In genomic region chr4:1899149-1900086, GRCh38 we compare ENCODE assay signal across 8 cellular contexts. TPM values are rescaled to one million over a fixed set of nuclear protein-coding genes. Genes with fewer than 3 reads are reported as not detected.
DNase-seq lines count a peak whose midpoint lies in the region; ATAC-seq and TF ChIP-seq lines count a peak whose summit lies in the region.

No MANE protein-coding gene starts in this region.

- peak overlapping the region; percentile 59 for H3K27ac ChIP-seq in SU-DHL-6 (ENCODE audit: low read depth, low read length)
- H3K27ac ChIP-seq in cardiac muscle cell = peak overlapping the region; percentile 61
- H3K27ac ChIP-seq in aorta (ENCODE audit: low read depth in 1 of 2, low read length in 2 of 2) = no peak overlapping the region

- WGBS in aorta, 2 donors = 25 to 26% methylated on average over 15 of the region's 15 CpGs

- H2AFZ ChIP-seq in SU-DHL-6 (ENCODE audit: low read depth, low read length, severe bottlenecking) = no peak overlapping the region

- DNase-seq in Daoy (ENCODE audit: low read depth) = peak; percentile 73
- DNase-seq in HAP-1 (ENCODE audit: low spot score in 2 of 2) = peak; percentile 67 to 84
- peak; percentile 89 for DNase-seq in NAMALWA (ENCODE audit: low spot score)
- peak; percentile 66 for DNase-seq in activated naive CD8-positive, alpha-beta T cell treated with anti-CD3 and anti-CD28 coated beads for 36 hours
- DNase-seq in cardiac muscle cell (ENCODE audit: low read depth in 1 of 2, low spot score in 1 of 2) = peak; percentile 84 to 87
- DNase-seq in pulmonary artery endothelial cell (ENCODE audit: low read depth, low spot score) = peak; percentile 24
- DNase-seq in aorta = peak; percentile 75 to 87

- H3K4me1 Mint-ChIP-seq in activated naive CD8-positive, alpha-beta T cell treated with anti-CD3 and anti-CD28 coated beads for 36 hours = peaks cover 16% of the 10 kb centered on the region

- peaks cover 45% of the 10 kb centered on the region for H4K20me1 ChIP-seq in SU-DHL-6 (ENCODE audit: low read depth, low read length)

- no peaks in the 10 kb centered on the region for H3K27me3 Mint-ChIP-seq in activated naive CD8-positive, alpha-beta T cell treated with anti-CD3 and anti-CD28 coated beads for 36 hours

- no peak overlapping the region for H3K4me3 ChIP-seq in HAP-1
- no peak overlapping the region for H3K4me3 ChIP-seq in SU-DHL-6 (ENCODE audit: insufficient read depth, low read length, poor library complexity, severe bottlenecking)
- H3K4me3 ChIP-seq in cardiac muscle cell = no peak overlapping the region
- H3K4me3 ChIP-seq in aorta (ENCODE audit: low read length in 2 of 2) = no peak overlapping the region

- peak overlapping the region; percentile 25 for H3K4me2 ChIP-seq in SU-DHL-6 (ENCODE audit: low read depth, low read length, poor library complexity, severe bottlenecking)

- in situ Hi-C loops in HAP-1 (cut with MboI; ENCODE audit: low sequenced_read_pairs) = loop anchor here (10.0 kb wide), 1 partner anchor 155 kb away; no protein-coding TSS in a partner anchor

- intact Hi-C loops in aorta (cut with DNase I) = loop anchor here (5.0 kb wide), 2 partner anchors 42 to 152 kb away; partner anchors contain the start of gene LETM1 (in 2 of the 2)

- H3K4me1 ChIP-seq in HAP-1 = no peaks in the 10 kb centered on the region; the same call in 1 of the 2 replicates
- peaks cover 24% of the 10 kb centered on the region for H3K4me1 ChIP-seq in cardiac muscle cell (ENCODE audit: low read depth)
- no peaks in the 10 kb centered on the region for H3K4me1 ChIP-seq in aorta (ENCODE audit: control insufficient read depth in 1 of 2, insufficient read depth in 2 of 2, low read length in 2 of 2)

- TF ChIP-seq CTCF in SU-DHL-6 (IDR thresholded peaks at IDR 0.05; ENCODE audit: insufficient read depth, low read length, poor library complexity, severe bottlenecking) (peak; percentile 63), cardiac muscle cell (IDR thresholded peaks at IDR 0.05; ENCODE audit: low read depth, low read length) (peak; percentile 77)

- peaks cover 96% of the 10 kb centered on the region for H3K79me2 ChIP-seq in SU-DHL-6 (ENCODE audit: insufficient read depth, low read length)

- H3F3A ChIP-seq in SU-DHL-6 (ENCODE audit: insufficient read depth) = peaks cover 16% of the 10 kb centered on the region

- no peaks in the 10 kb centered on the region for H3K27me3 ChIP-seq in HAP-1 (ENCODE audit: low read depth)
- no peaks in the 10 kb centered on the region for H3K27me3 ChIP-seq in SU-DHL-6 (ENCODE audit: low read length)
- no peaks in the 10 kb centered on the region for H3K27me3 ChIP-seq in cardiac muscle cell
- no peaks in the 10 kb centered on the region for H3K27me3 ChIP-seq in aorta (ENCODE audit: control insufficient read depth in 1 of 2, insufficient read depth in 2 of 2, low read length in 1 of 2)

- peaks cover 55% of the 10 kb centered on the region for H3K36me3 ChIP-seq in HAP-1 (replicated peaks)
- H3K36me3 ChIP-seq in SU-DHL-6 (ENCODE audit: low read length) = peaks cover 37% of the 10 kb centered on the region
- peaks cover 14% of the 10 kb centered on the region for H3K36me3 ChIP-seq in cardiac muscle cell
- no peaks in the 10 kb centered on the region for H3K36me3 ChIP-seq in aorta (ENCODE audit: control insufficient read depth in 1 of 2, insufficient read depth in 2 of 2, low read length in 1 of 2)

- no peaks in the 10 kb centered on the region for H3K9me3 Mint-ChIP-seq in activated naive CD8-positive, alpha-beta T cell treated with anti-CD3 and anti-CD28 coated beads for 36 hours

- peak; percentile 77 for ATAC-seq in aorta (ENCODE audit: low FRiP score)

- no peak overlapping the region for H3K9ac ChIP-seq in SU-DHL-6 (ENCODE audit: low read length)

- peaks cover 43% of the 10 kb centered on the region for H3K36me3 Mint-ChIP-seq in activated naive CD8-positive, alpha-beta T cell treated with anti-CD3 and anti-CD28 coated beads for 36 hours

- H3K9me3 ChIP-seq in HAP-1 (no peaks in the 10 kb centered on the region), SU-DHL-6 (ENCODE audit: insufficient read depth, low read length) (no peaks in the 10 kb centered on the region), cardiac muscle cell (ENCODE audit: low read depth) (no peaks in the 10 kb centered on the region), aorta (ENCODE audit: control insufficient read depth, low read length) (no peaks in the 10 kb centered on the region)

- H3K4me3 Mint-ChIP-seq in activated naive CD8-positive, alpha-beta T cell treated with anti-CD3 and anti-CD28 coated beads for 36 hours = no peak overlapping the region

- H3K9me2 ChIP-seq in SU-DHL-6 (replicated peaks; ENCODE audit: insufficient read depth, low read length) = no peaks in the 10 kb centered on the region

- no peak overlapping the region for H3K27ac Mint-ChIP-seq in activated naive CD8-positive, alpha-beta T cell treated with anti-CD3 and anti-CD28 coated beads for 36 hours

RNA-seq across cellular contexts. Expression of gene NSD2, which starts 28.2 kb away (rescaled TPM):
- total RNA-seq in Daoy (2014; rRNA removed; shearing (Covaris generic)) = 60.2 and 75.1 TPM in 2 replicates
- total RNA-seq in activated naive CD8-positive, alpha-beta T cell treated with anti-CD3 and anti-CD28 coated beads for 36 hours = 100 to 1,000 TPM; 181 to 184 TPM
- total RNA-seq in cardiac muscle cell (49.8 and 91.3 TPM in 2 replicates), pulmonary artery endothelial cell (65.1 and 109 TPM in 2 replicates), aorta (10 to 100 TPM; 47.2 to 56.6 TPM)
- polyA plus RNA-seq in cardiac muscle cell (49.0 and 84.6 TPM in 2 replicates), aorta (10 to 100 TPM in 1 of 2 donors, 1 to 10 TPM in 1; 8.0 to 10.9 TPM)

RNA-seq across cellular contexts. Expression of gene LETM1, which starts 43.5 kb away (rescaled TPM):
- total RNA-seq in Daoy (2014; rRNA removed; shearing (Covaris generic)) = 48.9 and 56.6 TPM in 2 replicates
- 10 to 100 TPM; 76.6 to 77.3 TPM for total RNA-seq in activated naive CD8-positive, alpha-beta T cell treated with anti-CD3 and anti-CD28 coated beads for 36 hours
- total RNA-seq in cardiac muscle cell (53.3 and 61.5 TPM in 2 replicates), pulmonary artery endothelial cell (117 and 140 TPM in 2 replicates), aorta (10 to 100 TPM; 25.3 to 25.6 TPM)
- polyA plus RNA-seq in cardiac muscle cell (22.5 and 23.3 TPM in 2 replicates), aorta (10 to 100 TPM in 1 of 2 donors, 1 to 10 TPM in 1; 6.8 to 12.4 TPM)

Comparison
In these comparisons a context has a peak if more than half of its experiments do, and no peak if none do; other contexts are left out.
1. DNase-seq: peak in every context shown above with its lines; median percentile 89 in NAMALWA; 86 in cardiac muscle cell; 81 in aorta; 76 in HAP-1; 73 in Daoy; 66 in activated naive CD8-positive, alpha-beta T cell treated with anti-CD3 and anti-CD28 coated beads for 36 hours; 24 in pulmonary artery endothelial cell.
2. H3K27ac ChIP-seq: peak in SU-DHL-6 (single experiment) and cardiac muscle cell (single experiment); none in aorta (0 of 2).